Comparison of ENCODE assay signal across 25 cellular contexts in the genomic region with DNA sequence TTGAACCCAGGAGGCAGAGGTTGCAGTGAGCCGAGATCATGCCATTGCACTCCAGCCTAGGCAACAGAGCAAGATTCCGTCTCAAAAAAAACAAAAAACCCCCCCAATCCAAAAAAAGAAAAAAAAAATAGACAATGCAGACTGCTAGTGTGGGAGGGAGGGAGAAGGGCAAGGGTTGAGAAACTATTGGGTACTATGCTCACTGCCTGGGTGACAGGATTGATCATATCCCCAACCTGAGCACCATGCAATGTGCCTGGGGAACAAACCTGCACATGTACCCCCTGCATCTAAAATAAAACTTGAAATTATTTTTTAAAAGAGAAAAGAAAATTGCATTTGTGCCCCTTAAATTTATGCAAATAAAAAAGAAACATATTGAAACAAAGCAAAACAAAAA.
DNase-seq lines count a peak whose midpoint lies in the region; ATAC-seq, FAIRE-seq and TF ChIP-seq lines count a peak whose summit lies in the region.
"Had no signal": no experiment of that assay in that cellular context is flagged by ENCODE, and none has a peak within 500 bp of the region (broad histone marks: within the 10 kb centered on the region; RNA-seq: fewer than 3 reads in every experiment).

No MANE protein-coding gene starts in this region.

- H3K4me2 ChIP-seq in A549, result peak overlapping the region; percentile 13; the same call in 1 of the 3 replicates
- H3K4me2 ChIP-seq in PC-9, result peak overlapping the region; percentile 54
- H3K4me2 ChIP-seq in neural progenitor cell, result no peak overlapping the region
- H3K4me2 ChIP-seq: SK-N-SH had no signal

- POLR2A ChIA-PET in A549 (lab: Yijun Ruan, JAX) (interaction anchor here (1.2 to 3.7 kb wide), 2 partner anchors 98 to 134 kb away, joined by 4 to 68 read pairs; partner anchors contain the start of genes HSPA2 and ZBTB1), PC-9 (lab: Charles Lee; ENCODE audit: unreplicated experiment) (no interaction called here)

- no peaks in the 10 kb centered on the region for H3K9me2 ChIP-seq in PC-9 (ENCODE audit: insufficient read depth)
- H3K9me2 ChIP-seq: SK-N-SH had no signal

- no peak for TF ChIP-seq POLR2A in A549 (IDR thresholded peaks at IDR 0.05; ENCODE audit: low read length)
- no peak for TF ChIP-seq POLR2A in right lobe of liver (IDR thresholded peaks at IDR 0.05)

- peaks cover 12% of the 10 kb centered on the region for H3K27me3 Mint-ChIP-seq in neural progenitor cell (ENCODE audit: insufficient read depth, low read depth)
- H3K27me3 Mint-ChIP-seq in immature natural killer cell (ENCODE audit: low read depth in 3 of 3), result peaks cover 0 to 4% (median 1%) of the 10 kb centered on the region in 3 donors

- no peak for TF ChIP-seq RAD21 in A549 (conservative IDR thresholded peaks at IDR 0.05 in 1 of 2, IDR thresholded peaks at IDR 0.05 in 1 of 2)

- H3K36me3 ChIP-seq in PC-9 (ENCODE audit: low read depth), result no peaks in the 10 kb centered on the region
- no peaks in the 10 kb centered on the region for H3K36me3 ChIP-seq in right lobe of liver
- H3K36me3 ChIP-seq in neural progenitor cell, result no peaks in the 10 kb centered on the region
- H3K36me3 ChIP-seq: MG63 had no signal

- H3K27me3 ChIP-seq in PC-9 (ENCODE audit: insufficient read depth, low read depth) (no peaks in the 10 kb centered on the region), right lobe of liver (no peaks in the 10 kb centered on the region), neural progenitor cell (no peaks in the 10 kb centered on the region)
- H3K27me3 ChIP-seq: MG63 had no signal

- no peak overlapping the region for H3K9ac ChIP-seq in neural progenitor cell
- H3K9ac ChIP-seq: SK-N-SH had no signal

- no peak overlapping the region for H3K4me3 Mint-ChIP-seq in neural progenitor cell
- no peak overlapping the region for H3K4me3 Mint-ChIP-seq in immature natural killer cell

- H3K9me3 ChIP-seq in A549 (peaks cover 2% of the 10 kb centered on the region; the same call in 2 of the 3 replicates), PC-9 (ENCODE audit: insufficient read depth, low read depth) (0 out of 2 replicates have a peak, but pooled peaks cover 6% of the 10 kb centered on the region), right lobe of liver (no peaks in the 10 kb centered on the region), neural progenitor cell (ENCODE audit: low read depth) (no peaks in the 10 kb centered on the region)
- H3K9me3 ChIP-seq: MG63, SK-N-SH had no signal

- H3K9me3 Mint-ChIP-seq in neural progenitor cell (peaks cover 1% of the 10 kb centered on the region), immature natural killer cell (no peaks in the 10 kb centered on the region)

- H3K4me1 Mint-ChIP-seq in neural progenitor cell (peaks cover 8% of the 10 kb centered on the region), immature natural killer cell (peaks cover 0 to 6% of the 10 kb centered on the region in 2 donors)

- TF ChIP-seq CTCF in A549 (IDR thresholded peaks at IDR 0.05) (no peak), PC-9 (conservative IDR thresholded peaks at IDR 0.05) (no peak), right lobe of liver (IDR thresholded peaks at IDR 0.05) (no peak), neural progenitor cell (IDR thresholded peaks at IDR 0.05) (no peak)

- H3K79me2 ChIP-seq in PC-9 (ENCODE audit: low read depth) (no peaks in the 10 kb centered on the region), neural progenitor cell (ENCODE audit: low read depth) (no peaks in the 10 kb centered on the region)

- H3K27ac Mint-ChIP-seq in neural progenitor cell (peak overlapping the region; percentile 67), immature natural killer cell (no peak overlapping the region)
- H3K27ac Mint-ChIP-seq: CD14-positive monocyte had no signal

- H3K4me3 ChIP-seq in A549 (no peak overlapping the region), PC-9 (no peak overlapping the region), right lobe of liver (no peak overlapping the region), neural progenitor cell (no peak overlapping the region)
- H3K4me3 ChIP-seq: K562, MG63 had no signal

- H3F3A ChIP-seq in PC-9 (ENCODE audit: insufficient read depth, low read depth) (peaks cover 19% of the 10 kb centered on the region), neural progenitor cell (ENCODE audit: low read depth) (peaks cover 12% of the 10 kb centered on the region)

- H3K36me3 Mint-ChIP-seq in neural progenitor cell (no peaks in the 10 kb centered on the region), immature natural killer cell (no peaks in the 10 kb centered on the region)
- H3K36me3 Mint-ChIP-seq: CD14-positive monocyte had no signal

- no peak for TF ChIP-seq EP300 in A549 (IDR thresholded peaks at IDR 0.05)

- no TSS peak for BruUV-seq in PC-9 (replicated peaks; lab: Mats Ljungman, UMichigan)

- intact Hi-C loops in PC-9 (cut with micrococcal nuclease; ENCODE audit: unreplicated experiment) (loop anchor here (1.0 to 5.0 kb wide), 2 partner anchors 135 to 296 kb away; partner anchors contain the start of gene ZBTB25), right lobe of liver (cut with DNase I) (no loop called here)

- CTCF ChIA-PET in A549 (lab: Yijun Ruan, JAX), result interaction anchor here (0.8 to 12.0 kb wide), 4 partner anchors 17 to 253 kb away, joined by 4 to 182 read pairs (median 36); partner anchors contain the start of gene HSPA2
- CTCF ChIA-PET in PC-9 (lab: Charles Lee), result no interaction called here

- H2AFZ ChIP-seq in PC-9 (no peak overlapping the region), neural progenitor cell (replicated peaks) (no peak overlapping the region)

- DNase-seq in A549 (ENCODE audit: low read depth in 1 of 2, low spot score in 1 of 2) (no peak), PC-9 (no peak), right lobe of liver (no peak), neural progenitor cell (ENCODE audit: low spot score) (no peak), SHP77 treated with DMSO at 0.1 percent for 48 hours (lab: John Stamatoyannopoulos, UW) (no peak), immature natural killer cell (no peak), SHP77 (lab: John Stamatoyannopoulos, UW) (no peak)
- DNase-seq in activated naive CD4-positive, alpha-beta T cell treated with Interleukin-2 at 50 U/mL for 16 hours, result no peak
- DNase-seq: 8988T, DMS53, GF-D8, GOT3, HCEC 1CT, MG63, NCI-H1417, NCI-H1694 treated with DMSO at 0.1 percent for 48 hours, NCI-H2081 treated with DMSO at 0.1 percent for 48 hours, NCI-H2171 treated with DMSO at 0.1 percent for 48 hours, NCI-H524 treated with DMSO at 0.1 percent for 48 hours, Right ventricle myocardium superior, SK-N-SH had no signal

- no peaks in the 10 kb centered on the region for H4K20me1 ChIP-seq in PC-9 (ENCODE audit: insufficient read depth)
- no peaks in the 10 kb centered on the region for H4K20me1 ChIP-seq in neural progenitor cell (ENCODE audit: low read depth)

- 80% methylated on average over 2 of the region's 2 CpGs for WGBS in A549 (ENCODE audit: missing lambda C conversion rate)
- WGBS in right lobe of liver (ENCODE audit: insufficient coverage, low coverage, low lambda C conversion rate, missing lambda C conversion rate), result 17% methylated on average over 1 of the region's 2 CpGs

- ATAC-seq in A549, result no peak
- ATAC-seq in right lobe of liver, result peak; percentile 57 to 76 (median 69)
- ATAC-seq: K562 had no signal

- peak overlapping the region; percentile 37 to 83; a peak in 4 of 6 replicates for H3K27ac ChIP-seq in A549
- no peak overlapping the region for H3K27ac ChIP-seq in PC-9
- peak overlapping the region in 2 of 3 donors; percentile 80 for H3K27ac ChIP-seq in right lobe of liver
- no peak overlapping the region for H3K27ac ChIP-seq in neural progenitor cell

- H3K4me1 ChIP-seq in A549, result peaks cover 30% of the 10 kb centered on the region
- H3K4me1 ChIP-seq in PC-9 (replicated peaks; ENCODE audit: insufficient read depth), result peaks cover 34% of the 10 kb centered on the region
- peaks cover 0 to 37% (median 17%) of the 10 kb centered on the region in 4 donors for H3K4me1 ChIP-seq in right lobe of liver
- peaks cover 15% of the 10 kb centered on the region for H3K4me1 ChIP-seq in neural progenitor cell

- no peak for FAIRE-seq in A549 (lab: Jason Lieb, UNC)
- FAIRE-seq: D721Med, GM19239, K562 had no signal

TF ChIP-seq in A549, 52 proteins besides CTCF, POLR2A, EP300 and RAD21:
- TF ChIP-seq MAZ (IDR thresholded peaks at IDR 0.05; ENCODE audit: borderline replicate concordance, low read depth, low read length) (no peak), SMC3 (IDR thresholded peaks at IDR 0.05) (no peak), HDAC2 (IDR thresholded peaks at IDR 0.05) (no peak), CEBPB (IDR thresholded peaks at IDR 0.05) (no peak)
- TF ChIP-seq, protein P1, sequence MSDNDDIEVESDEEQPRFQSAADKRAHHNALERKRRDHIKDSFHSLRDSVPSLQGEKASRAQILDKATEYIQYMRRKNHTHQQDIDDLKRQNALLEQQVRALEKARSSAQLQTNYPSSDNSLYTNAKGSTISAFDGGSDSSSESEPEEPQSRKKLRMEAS (IDR thresholded peaks at IDR 0.05), result no peak
- TF ChIP-seq, protein P2, sequence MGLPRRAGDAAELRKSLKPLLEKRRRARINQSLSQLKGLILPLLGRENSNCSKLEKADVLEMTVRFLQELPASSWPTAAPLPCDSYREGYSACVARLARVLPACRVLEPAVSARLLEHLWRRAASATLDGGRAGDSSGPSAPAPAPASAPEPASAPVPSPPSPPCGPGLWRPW (IDR thresholded peaks at IDR 0.05), result no peak

Comparison
In these comparisons a context has a peak if more than half of its experiments do, and no peak if none do; other contexts are left out.
1. ATAC-seq: peak in right lobe of liver (4 of 4); none in A549 (0 of 2).
2. H3K27ac ChIP-seq: peak in A549 (2 of 2) and right lobe of liver (2 of 3); none in PC-9 (single experiment) and neural progenitor cell (single experiment).